Comparison of ENCODE assay signal across 9 cellular contexts in genomic region chr10:102773986-102774385, GRCh38. TPM values are rescaled to one million over a fixed set of nuclear protein-coding genes. Genes with fewer than 3 reads are reported as not detected.
A peak's percentile ranks its signal among the peaks of the same experiment; 100 is the strongest.
DNase-seq lines count a peak whose midpoint lies in the region; ATAC-seq and TF ChIP-seq lines count a peak whose summit lies in the region.
"Had no signal": no experiment of that assay in that cellular context is flagged by ENCODE, and none has a peak within 500 bp of the region (broad histone marks: within the 10 kb centered on the region; RNA-seq: fewer than 3 reads in every experiment).

No MANE protein-coding gene starts in this region.

- intact Hi-C loops in A673 (cut with micrococcal nuclease; ENCODE audit: unreplicated experiment) (no loop called here), IMR-90 (cut with micrococcal nuclease) (no loop called here), natural killer cell (cut with micrococcal nuclease) (no loop called here)

- H3K9me1 ChIP-seq in IMR-90 (ENCODE audit: insufficient read depth, low read length) = peaks cover 31% of the 10 kb centered on the region

- H2BK20ac ChIP-seq in IMR-90 (ENCODE audit: low read depth, low read length) = no peak overlapping the region

- no peak for DNase-seq in A673 (ENCODE audit: low spot score)
- DNase-seq in IMR-90 = peak; percentile 23
- DNase-seq in coronary artery (ENCODE audit: low spot score) = no peak
- DNase-seq in natural killer cell = no peak
- DNase-seq in NCI-H2171 (lab: John Stamatoyannopoulos, UW) = no peak
- DNase-seq in NCI-H1694 (lab: John Stamatoyannopoulos, UW) = no peak
- no peak for DNase-seq in AG20443 (ENCODE audit: low spot score)
- DNase-seq: H9 had no signal

- H3K18ac ChIP-seq in IMR-90 (ENCODE audit: low read depth, low read length) = no peak overlapping the region

- H3K27ac ChIP-seq in A673 (ENCODE audit: low read depth, low read length, poor library complexity, severe bottlenecking) = peak overlapping the region; percentile 9
- no peak overlapping the region for H3K27ac ChIP-seq in IMR-90 (ENCODE audit: insufficient read depth, low read length)
- H3K27ac ChIP-seq in coronary artery = peak overlapping the region; percentile 95 to 97

- no peak overlapping the region for H3K4me2 ChIP-seq in IMR-90 (ENCODE audit: low read depth, low read length)

- H4K91ac ChIP-seq in IMR-90 (ENCODE audit: insufficient read depth, low read depth, low read length) = no peak overlapping the region

- POLR2A ChIA-PET in A673 (lab: Charles Lee; ENCODE audit: low non-redundant PET) = no interaction called here
- POLR2A ChIA-PET in IMR-90 (lab: Charles Lee; ENCODE audit: unreplicated experiment) = no interaction called here

- no peak overlapping the region for H4K5ac ChIP-seq in IMR-90 (ENCODE audit: low read depth, low read length)

- H3K4me1 Mint-ChIP-seq in natural killer cell = peaks cover 64 to 67% of the 10 kb centered on the region in 2 donors

- H3K9ac ChIP-seq in IMR-90 (ENCODE audit: low read depth, low read length) = no peak overlapping the region

- H2AFZ ChIP-seq in IMR-90 (replicated peaks; ENCODE audit: low read length, poor library complexity) = no peak overlapping the region

- H2BK15ac ChIP-seq in IMR-90 (ENCODE audit: low read depth, low read length) = no peak overlapping the region

- H3K23ac ChIP-seq in IMR-90 (ENCODE audit: low read depth, low read length) = no peak overlapping the region

- no TSS peak for BruUV-seq in A673 (replicated peaks; lab: Mats Ljungman, UMichigan)
- no TSS peak for BruUV-seq in IMR-90 (replicated peaks; lab: Mats Ljungman, UMichigan)

- CTCF ChIA-PET in A673 (lab: Charles Lee) (no interaction called here), IMR-90 (lab: Yijun Ruan, JAX) (no interaction called here)

- H3K9me3 ChIP-seq in A673 (ENCODE audit: low read depth, low read length, poor library complexity, severe bottlenecking) (no peaks in the 10 kb centered on the region), IMR-90 (ENCODE audit: control insufficient read depth, insufficient read depth, low read length) (no peaks in the 10 kb centered on the region)

- H3K9me3 Mint-ChIP-seq in natural killer cell = no peaks in the 10 kb centered on the region
- H3K9me3 Mint-ChIP-seq: H9 had no signal

- ATAC-seq in IMR-90 (ENCODE audit: low read depth) (no peak), natural killer cell (peak; percentile 44 to 65 (median 63)), HG03442 (IDR thresholded peaks at IDR 0.05; ENCODE audit: unreplicated experiment) (no peak)

- H3K27me3 ChIP-seq in A673 (replicated peaks; ENCODE audit: insufficient read depth, low read depth, low read length, poor library complexity) (no peaks in the 10 kb centered on the region), IMR-90 (ENCODE audit: control insufficient read depth, insufficient read depth, low read length) (no peaks in the 10 kb centered on the region; the same call in 1 of the 2 replicates)

- dilution Hi-C loops in IMR-90 (cut with HindIII; ENCODE audit: low sequenced_read_pairs, unreplicated experiment) = no loop called here

- H3K4me1 ChIP-seq in A673 (ENCODE audit: insufficient read depth, low read length, poor library complexity, severe bottlenecking) (peaks cover 56% of the 10 kb centered on the region), IMR-90 (ENCODE audit: control insufficient read depth, insufficient read depth, low read length) (peaks cover 25% of the 10 kb centered on the region)

- no peak for TF ChIP-seq POLR2A in IMR-90 (IDR thresholded peaks at IDR 0.05; ENCODE audit: low read depth, low read length)

- H4K8ac ChIP-seq in IMR-90 (ENCODE audit: low read depth in 2 of 2, low read length in 2 of 2) = no peak overlapping the region

- H3K14ac ChIP-seq in IMR-90 (replicated peaks; ENCODE audit: low read depth, low read length) = peak overlapping the region; percentile 40; the same call in 1 of the 2 replicates

- no peak overlapping the region for H2BK5ac ChIP-seq in IMR-90 (ENCODE audit: low read depth, low read length, poor library complexity, severe bottlenecking)

- no peaks in the 10 kb centered on the region for H3K36me3 ChIP-seq in A673 (ENCODE audit: insufficient read depth, low read length, poor library complexity, severe bottlenecking)
- no peaks in the 10 kb centered on the region for H3K36me3 ChIP-seq in IMR-90 (ENCODE audit: control insufficient read depth, insufficient read depth, low read length)

- H2AK5ac ChIP-seq in IMR-90 (ENCODE audit: low read depth, low read length) = peak overlapping the region; percentile 69; the same call in 1 of the 2 replicates

- H3K27ac Mint-ChIP-seq in natural killer cell = peak overlapping the region; percentile 65 to 84

- no peak overlapping the region for H3K56ac ChIP-seq in IMR-90 (ENCODE audit: extremely low read depth, insufficient read depth, low read length)

- no peak overlapping the region for H2BK120ac ChIP-seq in IMR-90 (ENCODE audit: low read depth, low read length)

- no peak overlapping the region for H3K4me3 Mint-ChIP-seq in natural killer cell
- H3K4me3 Mint-ChIP-seq: H9 had no signal

- H3K36me3 Mint-ChIP-seq in natural killer cell = no peaks in the 10 kb centered on the region

- TF ChIP-seq CTCF in A673 (conservative IDR thresholded peaks at IDR 0.05; ENCODE audit: low read depth, low read length) (no peak), IMR-90 (conservative IDR thresholded peaks at IDR 0.05; ENCODE audit: low read depth, low read length) (no peak), coronary artery (IDR thresholded peaks at IDR 0.05) (no peak), natural killer cell (IDR thresholded peaks at IDR 0.05) (no peak)

- 78% methylated on average over 4 of the region's 5 CpGs; no CpG with 5 or more reads in 1 of the 2 experiments for WGBS in IMR-90 (ENCODE audit: extremely low coverage in 2 of 2, insufficient read length in 1 of 2), 2 experiments

- TF ChIP-seq RAD21 in IMR-90 (IDR thresholded peaks at IDR 0.05; ENCODE audit: low read length) = no peak

- H3K27me3 Mint-ChIP-seq in natural killer cell (ENCODE audit: low read depth in 2 of 2) = no peaks in the 10 kb centered on the region

- H3K4ac ChIP-seq in IMR-90 (ENCODE audit: low read depth, low read length) = no peak overlapping the region; the same call in 1 of the 2 replicates

- H4K20me1 ChIP-seq in IMR-90 (ENCODE audit: insufficient read depth, low read length) = peaks cover 82% of the 10 kb centered on the region

- H3K79me1 ChIP-seq in IMR-90 (ENCODE audit: low read depth in 1 of 2, low read length in 2 of 2) = peaks cover 47 to 75% of the 10 kb centered on the region in 2 experiments

- H3K4me3 ChIP-seq in A673 (ENCODE audit: low read depth, low read length, poor library complexity, severe bottlenecking) (no peak overlapping the region), IMR-90 (ENCODE audit: insufficient read depth, low read depth, low read length) (no peak overlapping the region), coronary artery (peak overlapping the region; percentile 29)

- in situ Hi-C loops in IMR-90 (cut with MboI; ENCODE audit: low sequenced_read_pairs) = no loop called here

- peak overlapping the region; percentile 68 for H2AK9ac ChIP-seq in IMR-90 (replicated peaks; ENCODE audit: low read depth, low read length, poor library complexity)

TF ChIP-seq in IMR-90, 13 proteins besides CTCF, POLR2A, EP300 and RAD21 (continues in another document):
- TF ChIP-seq CHD1 (IDR thresholded peaks at IDR 0.05; ENCODE audit: low read depth, low read length) (no peak), RCOR1 (IDR thresholded peaks at IDR 0.05; ENCODE audit: insufficient replicate concordance, low read length) (no peak), MXI1 (IDR thresholded peaks at IDR 0.05; ENCODE audit: borderline replicate concordance, low read depth, low read length) (no peak), CEBPB (IDR thresholded peaks at IDR 0.05; ENCODE audit: low read depth, low read length) (no peak), USF2 (IDR thresholded peaks at IDR 0.05; ENCODE audit: low read depth, low read length) (no peak), SMC3 (IDR thresholded peaks at IDR 0.05; ENCODE audit: low read depth, low read length) (no peak), ELK1 (IDR thresholded peaks at IDR 0.05; ENCODE audit: borderline replicate concordance, low read depth, low read length) (no peak), NFE2L2 (IDR thresholded peaks at IDR 0.05; ENCODE audit: low read depth, low read length) (no peak), FOS (IDR thresholded peaks at IDR 0.05; ENCODE audit: low read depth, low read length) (no peak)

RNA-seq across cellular contexts. Expression of gene WBP1L, which starts 30.2 kb away (rescaled TPM):
- total RNA-seq in A673 (2021) (20.0 and 20.3 TPM in 2 replicates), IMR-90 (2012; rRNA removed) (29.2 and 31.0 TPM in 2 replicates), natural killer cell (10 to 100 TPM; 34.6 to 48.4 (median 47.9) TPM)
- polyA plus RNA-seq in IMR-90 (2012; rRNA removed) = 20.7 and 22.2 TPM in 2 replicates
- polyA plus RNA-seq in IMR-90 (2012; cell fraction: cytosol; rRNA removed) = 17.2 and 31.3 TPM in 2 replicates
- polyA plus RNA-seq in IMR-90 (2012; cell fraction: nucleus; rRNA removed; ENCODE audit: low replicate concordance) = 18.9 and 19.8 TPM in 2 replicates

RNA-seq across cellular contexts. Expression of gene SFXN2, which starts 59.5 kb away (rescaled TPM):
- total RNA-seq in A673 (2021) = 19.5 and 24.6 TPM in 2 replicates
- total RNA-seq in IMR-90 (2012; rRNA removed) = 4.2 and 11.7 TPM in 2 replicates
- polyA plus RNA-seq in IMR-90 (2012; rRNA removed) = 6.9 TPM in 2 replicates
- 4.3 and 7.5 TPM in 2 replicates for polyA plus RNA-seq in IMR-90 (2012; cell fraction: cytosol; rRNA removed)
- 11.8 and 18.9 TPM in 2 replicates for polyA plus RNA-seq in IMR-90 (2012; cell fraction: nucleus; rRNA removed; ENCODE audit: low replicate concordance)
- total RNA-seq in natural killer cell = 1 to 10 TPM; 4.8 to 8.0 (median 5.1) TPM

RNA-seq across cellular contexts. Expression of gene ARL3, which starts 59.8 kb away (rescaled TPM):
- 14.9 and 17.2 TPM in 2 replicates for total RNA-seq in A673 (2021)
- total RNA-seq in IMR-90 (2012; rRNA removed) = 5.0 and 11.7 TPM in 2 replicates
- polyA plus RNA-seq in IMR-90 (2012; rRNA removed) = 12.9 and 14.3 TPM in 2 replicates
- 3.5 and 7.4 TPM in 2 replicates for polyA plus RNA-seq in IMR-90 (2012; cell fraction: cytosol; rRNA removed)
- 1.1 and 4.1 TPM in 2 replicates for polyA plus RNA-seq in IMR-90 (2012; cell fraction: nucleus; rRNA removed; ENCODE audit: low replicate concordance)
- 1 to 10 TPM; 1.4 to 1.7 (median 1.5) TPM for total RNA-seq in natural killer cell

Comparison
In these comparisons a context has a peak if more than half of its experiments do, and no peak if none do; other contexts are left out.
1. ATAC-seq: peak in natural killer cell (3 of 3); none in IMR-90 (single experiment) and HG03442 (single experiment).